In genomic region chr19:46197314-46198070, GRCh38 we compare ENCODE assay signal across 21 cellular contexts. TPM values are rescaled to one million over a fixed set of nuclear protein-coding genes. Genes with fewer than 3 reads are reported as not detected.
DNase-seq lines count a peak whose midpoint lies in the region; ATAC-seq and TF ChIP-seq lines count a peak whose summit lies in the region.
"Had no signal": no experiment of that assay in that cellular context is flagged by ENCODE, and none has a peak within 500 bp of the region (broad histone marks: within the 10 kb centered on the region; RNA-seq: fewer than 3 reads in every experiment).

No MANE protein-coding gene starts in this region.

- TF ChIP-seq CTCF in WTC11 (IDR thresholded peaks at IDR 0.05): no peak

- POLR2A ChIA-PET in WTC11 (lab: Charles Lee): no interaction called here

- CTCF ChIA-PET in WTC11 (lab: Charles Lee): interaction anchor here (0.6 to 1.1 kb wide), 4 partner anchors 8 to 202 kb away, joined by 3 to 7 read pairs (median 3); no protein-coding TSS in a partner anchor

- DNase-seq in M059J (ENCODE audit: low read depth) (peak; percentile 51), WTC11 (ENCODE audit: low spot score) (no peak), NCI-H524 (lab: John Stamatoyannopoulos, UW) (no peak), germinal center (ENCODE audit: low spot score) (no peak)
- DNase-seq in activated CD4-positive, alpha-beta T cell treated with anti-CD3 and anti-CD28 coated beads for 1 hour: no peak
- DNase-seq: CD4-positive, CD25-positive, alpha-beta regulatory T cell; DMS153; GDM1; Kasumi-1; NCI-H1105 treated with DMSO at 0.1 percent for 48 hours; NCI-H1694; NCI-H774; OCI-M1; SW 1271 had no signal

- ATAC-seq in WTC11 (no peak), esophagus mucosa (peak; percentile 8), GM19397 (IDR thresholded peaks at IDR 0.05; ENCODE audit: unreplicated experiment) (no peak)
- ATAC-seq: HCT116 had no signal

- peaks cover 18% of the 10 kb centered on the region for H3K9me3 Mint-ChIP-seq in WTC11
- H3K9me3 Mint-ChIP-seq: CD4-positive, CD25-positive, alpha-beta regulatory T cell; IgD-negative memory B cell had no signal

- H3K27me3 Mint-ChIP-seq in WTC11 (ENCODE audit: low read depth): peaks cover 11% of the 10 kb centered on the region

- H3K36me3 Mint-ChIP-seq in WTC11: peaks cover 9% of the 10 kb centered on the region
- H3K36me3 Mint-ChIP-seq: CD4-positive, CD25-positive, alpha-beta regulatory T cell; IgD-negative memory B cell had no signal

- no peak overlapping the region for H3K4me3 Mint-ChIP-seq in WTC11
- H3K4me3 Mint-ChIP-seq: B cell; CD4-positive, CD25-positive, alpha-beta regulatory T cell; IgD-negative memory B cell had no signal

- no peaks in the 10 kb centered on the region for H3K4me1 Mint-ChIP-seq in WTC11
- H3K4me1 Mint-ChIP-seq: B cell; CD4-positive, CD25-positive, alpha-beta regulatory T cell; IgD-negative memory B cell had no signal

- H3K27ac Mint-ChIP-seq in WTC11: 0 out of 2 replicates have a peak overlapping the region, but pooled peaks have one; percentile 50
- H3K27ac Mint-ChIP-seq: B cell; CD4-positive, CD25-positive, alpha-beta regulatory T cell; IgD-negative memory B cell had no signal

TF ChIP-seq in WTC11, 78 proteins besides CTCF, POLR2A, EP300 and RAD21:
- TF ChIP-seq ZNF532 (CRISPR knock-in tag; IDR thresholded peaks at IDR 0.05; ENCODE audit: borderline replicate concordance) (no peak), TP53 (CRISPR knock-in tag; IDR thresholded peaks at IDR 0.05) (no peak), E2F1 (CRISPR knock-in tag; IDR thresholded peaks at IDR 0.05) (no peak), SMAD4 (CRISPR knock-in tag; IDR thresholded peaks at IDR 0.05) (no peak), ZNF138 (CRISPR knock-in tag; conservative IDR thresholded peaks at IDR 0.05) (no peak), HMGXB4 (CRISPR knock-in tag; IDR thresholded peaks at IDR 0.05) (no peak), NR2C2 (CRISPR knock-in tag; IDR thresholded peaks at IDR 0.05) (no peak), TEAD4 (CRISPR knock-in tag; IDR thresholded peaks at IDR 0.05) (no peak), JAZF1 (CRISPR knock-in tag; IDR thresholded peaks at IDR 0.05) (no peak), EMX1 (CRISPR knock-in tag; IDR thresholded peaks at IDR 0.05) (no peak)

RNA-seq across cellular contexts. Expression of gene IGFL1, which starts 32.0 kb away (rescaled TPM):
- total RNA-seq in M059J (2014; rRNA removed; shearing (Covaris generic)): not detected in 2 replicates
- not detected in 3 replicates for total RNA-seq in WTC11 (2021)
- total RNA-seq in esophagus mucosa: 20.2 TPM
- total RNA-seq: B cell; CD4-positive, CD25-positive, alpha-beta regulatory T cell; Daoy; NCI-H460 had no signal

RNA-seq across cellular contexts. Expression of gene IGFL2, which starts 49.5 kb away (rescaled TPM):
- not detected in 2 replicates for total RNA-seq in M059J (2014; rRNA removed; shearing (Covaris generic))
- total RNA-seq in WTC11 (2021) (not detected in 3 replicates), esophagus mucosa (2.3 TPM)
- total RNA-seq: B cell; CD4-positive, CD25-positive, alpha-beta regulatory T cell; Daoy; NCI-H460 had no signal

Comparison
In these comparisons a context has a peak if more than half of its experiments do, and no peak if none do; other contexts are left out.
1. RNA of gene IGFL1, which starts 32.0 kb away (total RNA-seq): 20.2 TPM in esophagus mucosa (single experiment); not detected in M059J and not detected in WTC11; every median in the first group is over 10 times any median in the second.